In the genomic region with DNA sequence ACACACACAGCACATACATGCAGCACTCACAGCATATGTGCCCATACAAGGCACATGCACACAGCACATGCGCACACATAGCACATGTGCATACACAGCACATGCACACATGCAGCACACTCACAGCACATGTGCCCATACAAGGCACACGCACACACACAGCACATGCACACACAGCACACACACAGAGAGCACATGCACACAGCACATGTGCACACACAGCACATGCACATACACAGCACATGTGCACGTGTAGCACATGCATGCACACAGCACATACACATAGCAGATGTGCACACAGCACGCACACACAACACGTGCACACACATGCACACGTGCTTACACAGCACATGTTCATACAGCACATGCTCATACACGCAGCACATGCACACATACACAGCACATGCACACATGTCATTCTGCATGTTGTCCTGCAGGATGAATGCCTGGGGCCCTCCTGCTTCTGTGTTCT, we compare ENCODE assay signal across 12 cellular contexts.
"Had no signal": no experiment of that assay in that cellular context is flagged by ENCODE, and none has a peak within 500 bp of the region (broad histone marks: within the 10 kb centered on the region; RNA-seq: fewer than 3 reads in every experiment).

No MANE protein-coding gene starts in this region.

- H3K4me1 ChIP-seq: colonic mucosa, parathyroid adenoma had no signal

- H3K27me3 Mint-ChIP-seq: activated CD4-positive, alpha-beta T cell treated with anti-CD3 and anti-CD28 coated beads for 36 hours; activated CD8-positive, alpha-beta memory T cell treated with anti-CD3 and anti-CD28 coated beads, Interleukin-2, amount 10 ng/mL, durations not matched to agents 7 days and 5 days; brain; stimulated activated naive B cell treated with anti-CD40 and anti-IgM and Interleukin-4, amounts not matched to agents 10 μg/mL and 1 μg/mL and 100 μg/mL, for 72 hours had no signal

- DNase-seq: activated CD4-positive, alpha-beta T cell treated with anti-CD3 and anti-CD28 coated beads for 36 hours; activated CD4-positive, alpha-beta T cell treated with anti-CD3 and anti-CD28 coated beads, Interleukin-2, amount 50 U/mL, for 48 hours; activated CD8-positive, alpha-beta memory T cell treated with anti-CD3 and anti-CD28 coated beads, Interleukin-2, amount 10 ng/mL, durations not matched to agents 7 days and 5 days; activated naive CD4-positive, alpha-beta T cell; central memory CD4-positive, alpha-beta T cell; colonic mucosa; natural killer cell had no signal

- H3K4me3 Mint-ChIP-seq: activated CD4-positive, alpha-beta T cell treated with anti-CD3 and anti-CD28 coated beads for 36 hours; activated CD8-positive, alpha-beta memory T cell treated with anti-CD3 and anti-CD28 coated beads, Interleukin-2, amount 10 ng/mL, durations not matched to agents 7 days and 5 days; brain; natural killer cell; stimulated activated naive B cell treated with anti-CD40 and anti-IgM and Interleukin-4, amounts not matched to agents 10 μg/mL and 1 μg/mL and 100 μg/mL, for 72 hours had no signal

- H3K9me3 Mint-ChIP-seq: natural killer cell; stimulated activated naive B cell treated with anti-CD40 and anti-IgM and Interleukin-4, amounts not matched to agents 10 μg/mL and 1 μg/mL and 100 μg/mL, for 72 hours had no signal

- H3K4me3 ChIP-seq: colonic mucosa, thoracic aorta had no signal

- H3K27ac Mint-ChIP-seq: activated CD4-positive, alpha-beta T cell treated with anti-CD3 and anti-CD28 coated beads for 36 hours; activated CD8-positive, alpha-beta memory T cell treated with anti-CD3 and anti-CD28 coated beads, Interleukin-2, amount 10 ng/mL, durations not matched to agents 7 days and 5 days; natural killer cell; stimulated activated naive B cell treated with anti-CD40 and anti-IgM and Interleukin-4, amounts not matched to agents 10 μg/mL and 1 μg/mL and 100 μg/mL, for 72 hours had no signal

- H3K27me3 ChIP-seq: colonic mucosa, neutrophil had no signal

- H3K9me3 ChIP-seq: colonic mucosa, neutrophil, thoracic aorta had no signal

- ATAC-seq: activated CD4-positive, alpha-beta T cell treated with anti-CD3 and anti-CD28 coated beads for 36 hours; activated CD8-positive, alpha-beta memory T cell treated with anti-CD3 and anti-CD28 coated beads, Interleukin-2, amount 10 ng/mL, durations not matched to agents 7 days and 5 days; natural killer cell had no signal

- H3K9ac ChIP-seq: parathyroid adenoma had no signal

- H3K27ac ChIP-seq: colonic mucosa, neutrophil, parathyroid adenoma, thoracic aorta had no signal

- H3K36me3 Mint-ChIP-seq: natural killer cell had no signal

- H3K36me3 ChIP-seq: colonic mucosa had no signal

- H2AFZ ChIP-seq: parathyroid adenoma had no signal
